Comparison of ENCODE assay signal across 8 cellular contexts in the genomic region with DNA sequence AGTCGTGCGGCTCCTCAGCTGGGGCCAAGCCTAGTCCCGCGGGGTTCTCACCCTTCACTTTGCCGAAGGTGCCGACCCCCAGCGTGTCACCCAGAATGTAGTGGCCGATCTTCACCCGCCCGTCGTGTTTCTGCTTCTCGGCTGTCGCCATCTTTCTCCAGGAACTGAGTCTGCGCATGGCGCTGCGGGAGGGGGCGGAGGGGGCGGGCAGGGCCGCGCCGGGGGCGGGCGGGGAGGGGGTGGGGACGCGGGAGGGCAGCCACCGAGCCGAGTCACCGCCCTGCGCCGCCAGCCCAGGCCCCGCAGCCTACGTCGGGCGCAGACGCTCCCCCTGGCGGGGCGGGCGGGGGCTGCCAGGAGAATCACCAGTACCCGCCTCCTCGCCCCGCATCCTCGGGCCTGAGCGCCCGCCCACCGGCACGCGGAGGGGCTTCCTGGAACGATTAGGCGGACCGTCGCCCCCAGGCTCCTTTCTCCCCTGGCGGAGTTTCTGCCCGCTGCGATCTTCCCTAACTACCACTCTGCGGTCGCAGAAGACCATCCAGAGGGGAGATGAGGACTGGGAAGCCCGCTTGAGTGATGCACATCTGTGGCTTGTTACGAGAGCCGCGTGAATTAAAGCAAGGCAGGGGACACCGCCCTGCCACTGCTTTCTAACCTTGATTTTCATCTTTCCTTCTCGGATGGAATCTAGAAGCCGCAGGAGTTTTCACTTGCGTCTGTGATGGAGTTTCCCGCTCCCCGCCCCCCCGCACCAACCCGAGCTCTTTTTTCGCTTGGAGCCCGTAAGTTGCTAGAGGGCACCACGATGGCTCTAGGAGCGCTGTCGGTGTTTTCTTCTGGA. TPM values are rescaled to one million over a fixed set of nuclear protein-coding genes. Genes with fewer than 3 reads are reported as not detected.
DNase-seq lines count a peak whose midpoint lies in the region; ATAC-seq and TF ChIP-seq lines count a peak whose summit lies in the region.

TSS of gene PRKAA1 (minus strand) at position 363 of the 844 bp plus-strand sequence. CDS start at position 178, 185 bp downstream.

- H3K4me1 Mint-ChIP-seq in activated CD4-positive, alpha-beta T cell treated with anti-CD3 and anti-CD28 coated beads for 36 hours = peaks cover 35% of the 10 kb centered on the region
- H3K4me1 Mint-ChIP-seq in chondrocyte (ENCODE audit: low read depth) = peaks cover 35% of the 10 kb centered on the region

- ATAC-seq in GM19324 (IDR thresholded peaks at IDR 0.05; ENCODE audit: low FRiP score, unreplicated experiment) = peak; percentile 99
- ATAC-seq in HG03460 (IDR thresholded peaks at IDR 0.05; ENCODE audit: unreplicated experiment) = peak; percentile 94
- ATAC-seq in activated CD4-positive, alpha-beta T cell treated with anti-CD3 and anti-CD28 coated beads for 36 hours = peak; percentile 94

- H3K4me2 ChIP-seq in BLaER1 treated with 17β-estradiol and CSF1 and Interleukin-3, amounts not matched to agents 10 nM and 100 nM = peak within 1 kb of the TSS; percentile 79 to 95 (median 88)

- DNase-seq in NCI-H524 (lab: John Stamatoyannopoulos, UW) (peak; percentile 88 to 90), chondrocyte (ENCODE audit: low spot score) (peak; percentile 94), kidney tubule cell (ENCODE audit: low spot score) (peak; percentile 88)
- DNase-seq in activated CD4-positive, alpha-beta T cell treated with anti-CD3 and anti-CD28 coated beads for 36 hours = peak; percentile 93
- peak; percentile 56 to 80 (median 74) for DNase-seq in stimulated activated CD4-positive, alpha-beta T cell treated with anti-CD3 and anti-CD28 coated beads, Interleukin-1b, Interleukin-23, amount 100 ng/mL, for 24 hours (ENCODE audit: low read depth in 4 of 4, low spot score in 1 of 4)

- POLR2A ChIA-PET in activated CD4-positive, alpha-beta T cell treated with anti-CD3 and anti-CD28 coated beads for 36 hours (lab: Charles Lee) = interaction anchor here (0.6 to 2.1 kb wide), 4 partner anchors 21 to 392 kb away, joined by 3 to 11 read pairs (median 3); no protein-coding TSS in a partner anchor

- H3K27ac ChIP-seq in BLaER1 treated with 17β-estradiol and CSF1 and Interleukin-3, amounts not matched to agents 10 nM and 100 nM = peak within 1 kb of the TSS; percentile 69 to 95 (median 91)

- H3K27ac Mint-ChIP-seq in activated CD4-positive, alpha-beta T cell treated with anti-CD3 and anti-CD28 coated beads for 36 hours = peak within 1 kb of the TSS; percentile 78
- peak within 1 kb of the TSS; percentile 94 for H3K27ac Mint-ChIP-seq in chondrocyte (ENCODE audit: unreplicated experiment)

- H3K27me3 Mint-ChIP-seq in activated CD4-positive, alpha-beta T cell treated with anti-CD3 and anti-CD28 coated beads for 36 hours = peaks cover 2% of the 10 kb centered on the region
- H3K27me3 Mint-ChIP-seq in chondrocyte (ENCODE audit: low read depth) = no peaks in the 10 kb centered on the region

- H4K20me1 ChIP-seq in BLaER1 treated with 17β-estradiol and CSF1 and Interleukin-3, amounts not matched to agents 10 nM and 100 nM = peaks cover 10 to 36% (median 33%) of the 10 kb centered on the region in 11 experiments; a peak in 21 of 22 replicates

- no peaks in the 10 kb centered on the region for H3K9me3 Mint-ChIP-seq in activated CD4-positive, alpha-beta T cell treated with anti-CD3 and anti-CD28 coated beads for 36 hours (ENCODE audit: low read depth)
- no peaks in the 10 kb centered on the region for H3K9me3 Mint-ChIP-seq in chondrocyte (ENCODE audit: low read depth)

- no peaks in the 10 kb centered on the region for H3K27me3 ChIP-seq in BLaER1 treated with 17β-estradiol and CSF1 and Interleukin-3, amounts not matched to agents 10 nM and 100 nM

- intact Hi-C loops in activated CD4-positive, alpha-beta T cell treated with anti-CD3 and anti-CD28 coated beads for 36 hours (cut with DNase I, micrococcal nuclease) = loop anchor here (1.0 kb wide), 5 partner anchors 15 to 81 kb away; partner anchors contain the start of genes TTC33 (in 2 of the 2) and RPL37 (in 1 of the 2)

- H3K36me3 ChIP-seq in BLaER1 treated with 17β-estradiol and CSF1 and Interleukin-3, amounts not matched to agents 10 nM and 100 nM = peaks cover 0 to 27% (median 20%) of the 10 kb centered on the region in 11 experiments; a peak in 13 of 22 replicates

- H3K9me3 ChIP-seq in BLaER1 treated with 17β-estradiol and CSF1 and Interleukin-3, amounts not matched to agents 10 nM and 100 nM (replicated peaks in 1 of 11) = peaks cover 0 to 8% (median 0%) of the 10 kb centered on the region in 11 experiments; a peak in 1 of 22 replicates

- peak within 1 kb of the TSS; percentile 69 to 88 (median 80) for H3K4me3 ChIP-seq in BLaER1 treated with 17β-estradiol and CSF1 and Interleukin-3, amounts not matched to agents 10 nM and 100 nM

- CTCF ChIA-PET in activated CD4-positive, alpha-beta T cell treated with anti-CD3 and anti-CD28 coated beads for 36 hours (lab: Charles Lee) = interaction anchor here (0.7 to 1.5 kb wide), 5 partner anchors 9 to 391 kb away, joined by 3 to 6 read pairs (median 3); no protein-coding TSS in a partner anchor

- H3K4me1 ChIP-seq in BLaER1 treated with 17β-estradiol and CSF1 and Interleukin-3, amounts not matched to agents 10 nM and 100 nM = peaks cover 18 to 32% (median 29%) of the 10 kb centered on the region in 10 experiments

- peak within 1 kb of the TSS; percentile 82 for H3K4me3 Mint-ChIP-seq in activated CD4-positive, alpha-beta T cell treated with anti-CD3 and anti-CD28 coated beads for 36 hours
- peak within 1 kb of the TSS; percentile 90 for H3K4me3 Mint-ChIP-seq in chondrocyte (ENCODE audit: unreplicated experiment)

- peaks cover 24% of the 10 kb centered on the region for H3K36me3 Mint-ChIP-seq in activated CD4-positive, alpha-beta T cell treated with anti-CD3 and anti-CD28 coated beads for 36 hours (ENCODE audit: low read depth)
- no peaks in the 10 kb centered on the region for H3K36me3 Mint-ChIP-seq in chondrocyte (ENCODE audit: low read depth)

- H3K9ac ChIP-seq in BLaER1 treated with 17β-estradiol and CSF1 and Interleukin-3, amounts not matched to agents 10 nM and 100 nM = peak within 1 kb of the TSS; percentile 86 to 95 (median 89)

- peak; percentile 84 for TF ChIP-seq CTCF in chondrocyte (IDR thresholded peaks at IDR 0.05)

RNA-seq across cellular contexts. Expression of gene PRKAA1, which starts in this region (rescaled TPM):
- total RNA-seq in activated CD4-positive, alpha-beta T cell treated with anti-CD3 and anti-CD28 coated beads for 36 hours = 10 to 100 TPM; 46.9 to 63.9 TPM
- total RNA-seq in chondrocyte = 67.8 to 71.3 TPM (median 70.8 TPM) in 3 replicates

Comparison
In these comparisons a context has a peak if more than half of its experiments do, and no peak if none do; other contexts are left out.
1. Peak in every context shown above with its lines: DNase-seq, ATAC-seq, H3K4me3 ChIP-seq and H3K27ac ChIP-seq.